Comparison of ENCODE assay signal across 1 cellular context in genomic region chr2:70115646-70116442, GRCh38.
TF ChIP-seq lines count a peak whose summit lies in the region.

No MANE protein-coding gene starts in this region.

TF ChIP-seq in K562, 482 proteins besides CTCF, POLR2A, EP300 and RAD21 (continued from another document):
- TF ChIP-seq CUX1 (CRISPR knock-in tag; IDR thresholded peaks at IDR 0.05) (peak; percentile 35; the same call in 1 of the 2 replicates), ZNF766 (CRISPR knock-in tag; conservative IDR thresholded peaks at IDR 0.05) (peak; percentile 50; the same call in 1 of the 2 replicates), DMBX1 (CRISPR knock-in tag; IDR thresholded peaks at IDR 0.05; ENCODE audit: borderline replicate concordance) (0 out of 2 replicates have a peak, but pooled peaks have one; percentile 33), ZNF583 (CRISPR knock-in tag; IDR thresholded peaks at IDR 0.05) (0 out of 2 replicates have a peak, but pooled peaks have one; percentile 56), GTF2A2 (tag; IDR thresholded peaks at IDR 0.05) (no peak), ZFP36 (IDR thresholded peaks at IDR 0.05; ENCODE audit: low read depth, low read length, partially characterized antibody) (no peak), CTBP1 (IDR thresholded peaks at IDR 0.05; ENCODE audit: borderline replicate concordance) (0 out of 2 replicates have a peak, but pooled peaks have one; percentile 9), ZBTB9 (CRISPR knock-in tag; IDR thresholded peaks at IDR 0.05) (0 out of 2 replicates have a peak, but pooled peaks have one; percentile 12), HIVEP1 (CRISPR knock-in tag; IDR thresholded peaks at IDR 0.05) (0 out of 2 replicates have a peak, but pooled peaks have one; percentile 15), ZNF740 (CRISPR knock-in tag; IDR thresholded peaks at IDR 0.05) (no peak), ZNF740 (tag; IDR thresholded peaks at IDR 0.05) (0 out of 4 replicates have a peak, but pooled peaks of 1 of the 2 experiments have one; percentile 32)
